Comparison of ENCODE assay signal across 12 cellular contexts in genomic region chr14:90263748-90264449, GRCh38. TPM values are rescaled to one million over a fixed set of nuclear protein-coding genes. Genes with fewer than 3 reads are reported as not detected.
A peak's percentile ranks its signal among the peaks of the same experiment; 100 is the strongest.
DNase-seq lines count a peak whose midpoint lies in the region; ATAC-seq, FAIRE-seq and TF ChIP-seq lines count a peak whose summit lies in the region.
"Had no signal": no experiment of that assay in that cellular context is flagged by ENCODE, and none has a peak within 500 bp of the region (broad histone marks: within the 10 kb centered on the region; RNA-seq: fewer than 3 reads in every experiment).

No MANE protein-coding gene starts in this region.

- no peak for FAIRE-seq in H54 (lab: Jason Lieb, UNC)

- H3K4me3 Mint-ChIP-seq in activated naive CD4-positive, alpha-beta T cell treated with anti-CD3 and anti-CD28 coated beads for 36 hours: no peak overlapping the region
- no peak overlapping the region for H3K4me3 Mint-ChIP-seq in stimulated activated effector memory CD8-positive, alpha-beta T cell treated with anti-CD3 and anti-CD28 coated beads, Interleukin-12 subunit alpha, Interleukin-12 subunit beta, amount 100 ng/mL, for 72 hours
- H3K4me3 Mint-ChIP-seq in nephron progenitor cell: no peak overlapping the region

- H3K9me3 Mint-ChIP-seq in activated naive CD4-positive, alpha-beta T cell treated with anti-CD3 and anti-CD28 coated beads for 36 hours: no peaks in the 10 kb centered on the region
- H3K9me3 Mint-ChIP-seq in stimulated activated effector memory CD8-positive, alpha-beta T cell treated with anti-CD3 and anti-CD28 coated beads, Interleukin-12 subunit alpha, Interleukin-12 subunit beta, amount 100 ng/mL, for 72 hours: peaks cover 4% of the 10 kb centered on the region
- peaks cover 7% of the 10 kb centered on the region for H3K9me3 Mint-ChIP-seq in nephron progenitor cell

- intact Hi-C loops in activated naive CD4-positive, alpha-beta T cell treated with anti-CD3 and anti-CD28 coated beads for 36 hours (cut with micrococcal nuclease): no loop called here

- no peaks in the 10 kb centered on the region for H3K27me3 Mint-ChIP-seq in activated naive CD4-positive, alpha-beta T cell treated with anti-CD3 and anti-CD28 coated beads for 36 hours (ENCODE audit: low read depth)
- H3K27me3 Mint-ChIP-seq in nephron progenitor cell (ENCODE audit: low read depth, poor library complexity): no peaks in the 10 kb centered on the region

- peak; percentile 75 for ATAC-seq in HG02588 (IDR thresholded peaks at IDR 0.05; ENCODE audit: unreplicated experiment)
- peak; percentile 62 for ATAC-seq in HG03439 (IDR thresholded peaks at IDR 0.05; ENCODE audit: unreplicated experiment)
- peak; percentile 70 for ATAC-seq in stimulated activated effector memory CD8-positive, alpha-beta T cell treated with anti-CD3 and anti-CD28 coated beads, Interleukin-12 subunit alpha, Interleukin-12 subunit beta, amount 100 ng/mL, for 72 hours
- ATAC-seq in GM18502 (IDR thresholded peaks at IDR 0.05; ENCODE audit: poor library complexity, unreplicated experiment): no peak
- ATAC-seq: psoas muscle had no signal

- H3K36me3 Mint-ChIP-seq in activated naive CD4-positive, alpha-beta T cell treated with anti-CD3 and anti-CD28 coated beads for 36 hours (ENCODE audit: low read depth): peaks cover 43% of the 10 kb centered on the region
- peaks cover 100% of the 10 kb centered on the region for H3K36me3 Mint-ChIP-seq in stimulated activated effector memory CD8-positive, alpha-beta T cell treated with anti-CD3 and anti-CD28 coated beads, Interleukin-12 subunit alpha, Interleukin-12 subunit beta, amount 100 ng/mL, for 72 hours
- H3K36me3 Mint-ChIP-seq in nephron progenitor cell (ENCODE audit: low read depth): peaks cover 71% of the 10 kb centered on the region

- peak overlapping the region; percentile 3 for H3K27ac Mint-ChIP-seq in activated naive CD4-positive, alpha-beta T cell treated with anti-CD3 and anti-CD28 coated beads for 36 hours
- H3K27ac Mint-ChIP-seq in stimulated activated effector memory CD8-positive, alpha-beta T cell treated with anti-CD3 and anti-CD28 coated beads, Interleukin-12 subunit alpha, Interleukin-12 subunit beta, amount 100 ng/mL, for 72 hours: peak overlapping the region; percentile 88
- H3K27ac Mint-ChIP-seq in nephron progenitor cell: no peak overlapping the region

- CTCF ChIA-PET in activated naive CD4-positive, alpha-beta T cell treated with anti-CD3 and anti-CD28 coated beads for 36 hours (lab: Charles Lee): interaction anchor here (0.9 to 1.3 kb wide), 2 partner anchors 28 to 290 kb away, joined by 3 read pairs; no protein-coding TSS in a partner anchor

- no peak for TF ChIP-seq POLR2A in H54 (IDR thresholded peaks at IDR 0.05; ENCODE audit: low read depth, low read length)

- DNase-seq in activated naive CD4-positive, alpha-beta T cell treated with anti-CD3 and anti-CD28 coated beads for 36 hours: no peak
- DNase-seq in activated naive CD4-positive, alpha-beta T cell treated with anti-CD3 and anti-CD28 coated beads, Interleukin-2, amount 50 U/mL, for 16 hours: no peak
- DNase-seq in stimulated activated effector memory CD8-positive, alpha-beta T cell treated with anti-CD3 and anti-CD28 coated beads, Interleukin-12 subunit alpha, Interleukin-12 subunit beta, amount 100 ng/mL, for 72 hours (ENCODE audit: low spot score in 2 of 2): no peak
- DNase-seq in nephron progenitor cell (no peak), H54 (ENCODE audit: insufficient read length, low spot score) (no peak)
- DNase-seq: activated T-cell treated with anti-CD3 and anti-CD28 coated beads, Interleukin-2, amount 50 U/mL, for 1 hour; MV-4-11; psoas muscle; upper lobe of left lung had no signal

- no peak for TF ChIP-seq CTCF in nephron progenitor cell (IDR thresholded peaks at IDR 0.05)

- peaks cover 5% of the 10 kb centered on the region for H3K4me1 Mint-ChIP-seq in activated naive CD4-positive, alpha-beta T cell treated with anti-CD3 and anti-CD28 coated beads for 36 hours (ENCODE audit: low read depth)
- peaks cover 12% of the 10 kb centered on the region for H3K4me1 Mint-ChIP-seq in stimulated activated effector memory CD8-positive, alpha-beta T cell treated with anti-CD3 and anti-CD28 coated beads, Interleukin-12 subunit alpha, Interleukin-12 subunit beta, amount 100 ng/mL, for 72 hours
- H3K4me1 Mint-ChIP-seq in nephron progenitor cell: no peaks in the 10 kb centered on the region

RNA-seq across cellular contexts. Expression of gene PSMC1, which starts 7.5 kb away (rescaled TPM):
- 100 to 1,000 TPM; 102 to 105 TPM for total RNA-seq in activated naive CD4-positive, alpha-beta T cell treated with anti-CD3 and anti-CD28 coated beads for 36 hours
